In genomic region chr1:161305872-161306519, GRCh38 we compare ENCODE assay signal across 8 cellular contexts. TPM values are rescaled to one million over a fixed set of nuclear protein-coding genes. Genes with fewer than 3 reads are reported as not detected.
DNase-seq lines count a peak whose midpoint lies in the region; ATAC-seq and TF ChIP-seq lines count a peak whose summit lies in the region.

No MANE protein-coding gene starts in this region.

- H3K36me3 Mint-ChIP-seq in activated CD4-positive, alpha-beta T cell treated with anti-CD3 and anti-CD28 coated beads for 36 hours (ENCODE audit: low read depth) = peaks cover 3% of the 10 kb centered on the region

- no peaks in the 10 kb centered on the region for H4K20me1 ChIP-seq in DOHH2 (ENCODE audit: control insufficient read depth, insufficient read depth, low read depth, low read length)

- peak overlapping the region; percentile 96 for H3K4me3 Mint-ChIP-seq in activated CD4-positive, alpha-beta T cell treated with anti-CD3 and anti-CD28 coated beads for 36 hours

- no peaks in the 10 kb centered on the region for H3K9me2 ChIP-seq in DOHH2 (replicated peaks; ENCODE audit: control insufficient read depth, low read length)

- peaks cover 34% of the 10 kb centered on the region for H3K4me1 Mint-ChIP-seq in activated CD4-positive, alpha-beta T cell treated with anti-CD3 and anti-CD28 coated beads for 36 hours

- H3K4me2 ChIP-seq in DOHH2 (ENCODE audit: low read length) = peak overlapping the region; percentile 89

- DNase-seq in H7 (peak; percentile 97), NCI-H187 treated with DMSO at 0.1 percent for 48 hours (lab: John Stamatoyannopoulos, UW) (peak; percentile 89), left lobe of liver (ENCODE audit: low spot score) (peak; percentile 88), NCI-H748 (lab: John Stamatoyannopoulos, UW; ENCODE audit: unreplicated experiment) (no peak)
- peak; percentile 91 for DNase-seq in activated CD4-positive, alpha-beta T cell treated with anti-CD3 and anti-CD28 coated beads for 36 hours
- DNase-seq in stimulated activated CD4-positive, alpha-beta T cell treated with anti-CD3 and anti-CD28 coated beads, Interleukin-2, amount 100 ng/mL, for 24 hours = peak; percentile 81 to 84

- H3K9me3 ChIP-seq in DOHH2 (ENCODE audit: control insufficient read depth, insufficient read depth, low read length) = no peaks in the 10 kb centered on the region

- no peaks in the 10 kb centered on the region for H3K9me3 Mint-ChIP-seq in activated CD4-positive, alpha-beta T cell treated with anti-CD3 and anti-CD28 coated beads for 36 hours (ENCODE audit: low read depth)

- H3K4me3 ChIP-seq in DOHH2 (ENCODE audit: low read length) (peak overlapping the region; percentile 86), H7 (ENCODE audit: insufficient read depth, low read depth, low read length) (peak overlapping the region; percentile 95)

- POLR2A ChIA-PET in activated CD4-positive, alpha-beta T cell treated with anti-CD3 and anti-CD28 coated beads for 36 hours (lab: Charles Lee) = interaction anchor here (0.6 to 1.5 kb wide), 4 partner anchors 8 to 140 kb away, joined by 3 to 4 read pairs (median 4); partner anchors contain the start of genes PPOX, SDHC and TOMM40L

- ATAC-seq in activated CD4-positive, alpha-beta T cell treated with anti-CD3 and anti-CD28 coated beads for 36 hours = peak; percentile 98
- peak; percentile 99 for ATAC-seq in left lobe of liver

- H3K27ac ChIP-seq in DOHH2 (ENCODE audit: low read depth, low read length) (no peak overlapping the region), cingulate gyrus (ENCODE audit: low read depth, low read length) (peak overlapping the region; percentile 55)

- H3K27ac Mint-ChIP-seq in activated CD4-positive, alpha-beta T cell treated with anti-CD3 and anti-CD28 coated beads for 36 hours = peak overlapping the region; percentile 88

- H3F3A ChIP-seq in DOHH2 (ENCODE audit: control insufficient read depth, insufficient read depth) = peaks cover 17% of the 10 kb centered on the region

- 0 out of 2 replicates have a peak, but pooled peaks cover 5% of the 10 kb centered on the region for H3K27me3 ChIP-seq in DOHH2 (ENCODE audit: control insufficient read depth, low read length)
- no peaks in the 10 kb centered on the region for H3K27me3 ChIP-seq in H7 (ENCODE audit: control insufficient read depth, insufficient read depth, low read length)

- peak; percentile 77 for TF ChIP-seq CTCF in DOHH2 (IDR thresholded peaks at IDR 0.05; ENCODE audit: low read depth, low read length, poor library complexity, severe bottlenecking)

- H3K27me3 Mint-ChIP-seq in activated CD4-positive, alpha-beta T cell treated with anti-CD3 and anti-CD28 coated beads for 36 hours = no peaks in the 10 kb centered on the region

- H3K4me1 ChIP-seq in DOHH2 (ENCODE audit: control insufficient read depth, low read length) = peaks cover 29% of the 10 kb centered on the region

- intact Hi-C loops in activated CD4-positive, alpha-beta T cell treated with anti-CD3 and anti-CD28 coated beads for 36 hours (cut with DNase I, micrococcal nuclease) = loop anchor here (1.0 to 5.0 kb wide), 5 partner anchors 8 to 187 kb away; partner anchors contain the start of genes SDHC (in 2 of the 2), NDUFS2 (in 1 of the 2), NIT1 (in 1 of the 2) and PFDN2 (in 1 of the 2)

- peaks cover 3% of the 10 kb centered on the region; the same call in 1 of the 2 replicates for H3K36me3 ChIP-seq in DOHH2 (ENCODE audit: control insufficient read depth, low read length)
- no peaks in the 10 kb centered on the region for H3K36me3 ChIP-seq in H7 (replicated peaks; ENCODE audit: control insufficient read depth, insufficient read depth, low read length)

- peaks cover 14% of the 10 kb centered on the region for H3K79me2 ChIP-seq in DOHH2 (ENCODE audit: control insufficient read depth, low read length)

- CTCF ChIA-PET in activated CD4-positive, alpha-beta T cell treated with anti-CD3 and anti-CD28 coated beads for 36 hours (lab: Charles Lee) = interaction anchor here (0.6 to 3.8 kb wide), 13 partner anchors 8 to 140 kb away, joined by 3 to 22 read pairs (median 4); partner anchors contain the start of genes PPOX, SDHC and TOMM40L

RNA-seq across cellular contexts. Expression of gene MPZ, which starts 3.8 kb away (rescaled TPM):
- 3.5 and 5.6 TPM in 2 replicates for total RNA-seq in H7 (2014; rRNA removed; shearing (Covaris generic))
- total RNA-seq in activated CD4-positive, alpha-beta T cell treated with anti-CD3 and anti-CD28 coated beads for 36 hours = 1 to 10 TPM; 4.6 to 5.3 TPM
- 2.4 TPM for total RNA-seq in left lobe of liver

RNA-seq across cellular contexts. Expression of gene SDHC, which starts 8.2 kb away (rescaled TPM):
- total RNA-seq in H7 (2014; rRNA removed; shearing (Covaris generic)) = 37.3 and 44.3 TPM in 2 replicates
- 100 to 1,000 TPM; 191 to 235 TPM for total RNA-seq in activated CD4-positive, alpha-beta T cell treated with anti-CD3 and anti-CD28 coated beads for 36 hours
- total RNA-seq in left lobe of liver = 223 TPM

RNA-seq across cellular contexts. Expression of gene PCP4L1, which starts 47.5 kb away (rescaled TPM):
- 0.35 TPM in 1 of 2 replicates, not detected in the other for total RNA-seq in H7 (2014; rRNA removed; shearing (Covaris generic))
- total RNA-seq in activated CD4-positive, alpha-beta T cell treated with anti-CD3 and anti-CD28 coated beads for 36 hours = under 1 TPM; 0.21 to 0.27 TPM
- 5.1 TPM for total RNA-seq in left lobe of liver
